ENCODE assay signal across 14 cellular contexts in genomic region chr3:5305681-5305983, GRCh38.
A peak's percentile ranks its signal among the peaks of the same experiment; 100 is the strongest.
DNase-seq lines count a peak whose midpoint lies in the region; ATAC-seq and TF ChIP-seq lines count a peak whose summit lies in the region.
"Had no signal": no experiment of that assay in that cellular context is flagged by ENCODE, and none has a peak within 500 bp of the region (broad histone marks: within the 10 kb centered on the region; RNA-seq: fewer than 3 reads in every experiment).

No MANE protein-coding gene starts in this region.

- TF ChIP-seq CTCF in left ventricle myocardium inferior (IDR thresholded peaks at IDR 0.05; ENCODE audit: borderline replicate concordance) (peak; percentile 14), heart left ventricle (IDR thresholded peaks at IDR 0.05) (no peak)

- WGBS in heart left ventricle, 4 donors: 59 to 70% (median 61%) methylated on average over 2 of the region's 2 CpGs

- intact Hi-C loops in left ventricle myocardium inferior (cut with micrococcal nuclease) (no loop called here), heart left ventricle (cut with DNase I) (loop anchor here in 4 of 10 donors (5.0 to 10.0 kb wide), 2 partner anchors 1489 to 1492 kb away; no protein-coding TSS in a partner anchor)

- no peaks in the 10 kb centered on the region for H3K36me3 ChIP-seq in left ventricle myocardium inferior
- H3K36me3 ChIP-seq in heart left ventricle: no peaks in the 10 kb centered on the region
- H3K36me3 ChIP-seq: neutrophil, thyroid gland had no signal

- no peaks in the 10 kb centered on the region for H3K36me3 Mint-ChIP-seq in stimulated activated naive B cell treated with anti-CD40 and anti-IgM and Interleukin-4, amounts not matched to agents 10 μg/mL and 1 μg/mL and 100 μg/mL, for 72 hours
- H3K36me3 Mint-ChIP-seq in naive thymus-derived CD8-positive, alpha-beta T cell: no peaks in the 10 kb centered on the region
- H3K36me3 Mint-ChIP-seq: immature natural killer cell had no signal

- H3K4me3 ChIP-seq in left ventricle myocardium inferior (no peak overlapping the region), heart left ventricle (no peak overlapping the region)
- H3K4me3 ChIP-seq: PC-9, thyroid gland had no signal

- no peak for DNase-seq in left ventricle myocardium inferior
- no peak for DNase-seq in heart left ventricle
- DNase-seq in stimulated activated naive B cell treated with anti-CD40 and anti-IgM and Interleukin-4, amounts not matched to agents 10 μg/mL and 1 μg/mL and 100 μg/mL, for 72 hours: no peak
- DNase-seq in kidney glomerular epithelial cell (lab: John Stamatoyannopoulos, UW): no peak
- DNase-seq in mucosa of gallbladder (ENCODE audit: low spot score): no peak
- DNase-seq in naive thymus-derived CD8-positive, alpha-beta T cell: no peak
- DNase-seq: immature natural killer cell had no signal

- no peaks in the 10 kb centered on the region for H3K27me3 Mint-ChIP-seq in stimulated activated naive B cell treated with anti-CD40 and anti-IgM and Interleukin-4, amounts not matched to agents 10 μg/mL and 1 μg/mL and 100 μg/mL, for 72 hours
- peaks cover 0 to 4% (median 0%) of the 10 kb centered on the region in 5 donors for H3K27me3 Mint-ChIP-seq in naive thymus-derived CD8-positive, alpha-beta T cell
- H3K27me3 Mint-ChIP-seq: activated CD4-positive, alpha-beta memory T cell treated with anti-CD3 and anti-CD28 coated beads, Interleukin-2, amount 10 ng/mL, durations not matched to agents 7 days and 5 days had no signal

- no peak for TF ChIP-seq POLR2A in heart left ventricle (IDR thresholded peaks at IDR 0.05)

- H3K27me3 ChIP-seq in left ventricle myocardium inferior (ENCODE audit: low read depth): no peaks in the 10 kb centered on the region
- H3K27me3 ChIP-seq in heart left ventricle: no peaks in the 10 kb centered on the region
- H3K27me3 ChIP-seq: neutrophil, thyroid gland had no signal

- no peak overlapping the region for H3K4me3 Mint-ChIP-seq in stimulated activated naive B cell treated with anti-CD40 and anti-IgM and Interleukin-4, amounts not matched to agents 10 μg/mL and 1 μg/mL and 100 μg/mL, for 72 hours
- no peak overlapping the region for H3K4me3 Mint-ChIP-seq in naive thymus-derived CD8-positive, alpha-beta T cell
- H3K4me3 Mint-ChIP-seq: activated CD4-positive, alpha-beta memory T cell treated with anti-CD3 and anti-CD28 coated beads, Interleukin-2, amount 10 ng/mL, durations not matched to agents 7 days and 5 days; activated T-helper 17 cell treated with anti-CD3 and anti-CD28 coated beads, Interleukin-2, amount 50 U/mL, for 72 hours; immature natural killer cell had no signal

- H3K9me3 ChIP-seq in left ventricle myocardium inferior (replicated peaks) (no peaks in the 10 kb centered on the region), heart left ventricle (no peaks in the 10 kb centered on the region)
- H3K9me3 ChIP-seq: neutrophil, thyroid gland had no signal

- H3K27ac ChIP-seq in left ventricle myocardium inferior (replicated peaks): no peak overlapping the region
- no peak overlapping the region for H3K27ac ChIP-seq in heart left ventricle
- H3K27ac ChIP-seq: neutrophil, PC-9, thyroid gland had no signal

- peaks cover 27% of the 10 kb centered on the region for H3K4me1 ChIP-seq in left ventricle myocardium inferior
- peaks cover 0 to 9% (median 0%) of the 10 kb centered on the region in 12 donors for H3K4me1 ChIP-seq in heart left ventricle
- H3K4me1 ChIP-seq: thyroid gland had no signal

- peaks cover 4 to 6% of the 10 kb centered on the region in 2 donors for H3K4me1 Mint-ChIP-seq in stimulated activated naive B cell treated with anti-CD40 and anti-IgM and Interleukin-4, amounts not matched to agents 10 μg/mL and 1 μg/mL and 100 μg/mL, for 72 hours
- H3K4me1 Mint-ChIP-seq in naive thymus-derived CD8-positive, alpha-beta T cell: no peaks in the 10 kb centered on the region
- H3K4me1 Mint-ChIP-seq: activated CD4-positive, alpha-beta memory T cell treated with anti-CD3 and anti-CD28 coated beads, Interleukin-2, amount 10 ng/mL, durations not matched to agents 7 days and 5 days; activated T-helper 17 cell treated with anti-CD3 and anti-CD28 coated beads, Interleukin-2, amount 50 U/mL, for 72 hours; immature natural killer cell had no signal

- H3K27ac Mint-ChIP-seq in stimulated activated naive B cell treated with anti-CD40 and anti-IgM and Interleukin-4, amounts not matched to agents 10 μg/mL and 1 μg/mL and 100 μg/mL, for 72 hours: no peak overlapping the region
- H3K27ac Mint-ChIP-seq in naive thymus-derived CD8-positive, alpha-beta T cell: no peak overlapping the region
- H3K27ac Mint-ChIP-seq: activated CD4-positive, alpha-beta memory T cell treated with anti-CD3 and anti-CD28 coated beads, Interleukin-2, amount 10 ng/mL, durations not matched to agents 7 days and 5 days; activated T-helper 17 cell treated with anti-CD3 and anti-CD28 coated beads, Interleukin-2, amount 50 U/mL, for 72 hours; immature natural killer cell had no signal

- POLR2A ChIA-PET in naive thymus-derived CD8-positive, alpha-beta T cell (lab: Charles Lee): no interaction called here

- ATAC-seq in heart left ventricle (no peak), GM21619 (IDR thresholded peaks at IDR 0.05; ENCODE audit: unreplicated experiment) (peak; percentile 16), HG03342 (IDR thresholded peaks at IDR 0.05; ENCODE audit: unreplicated experiment) (peak; percentile 31)
- ATAC-seq in stimulated activated naive B cell treated with anti-CD40 and anti-IgM and Interleukin-4, amounts not matched to agents 10 μg/mL and 1 μg/mL and 100 μg/mL, for 72 hours (replicated peaks): peak; percentile 14 to 20
- no peak for ATAC-seq in naive thymus-derived CD8-positive, alpha-beta T cell

- no peaks in the 10 kb centered on the region for H3K9me3 Mint-ChIP-seq in stimulated activated naive B cell treated with anti-CD40 and anti-IgM and Interleukin-4, amounts not matched to agents 10 μg/mL and 1 μg/mL and 100 μg/mL, for 72 hours
- H3K9me3 Mint-ChIP-seq in naive thymus-derived CD8-positive, alpha-beta T cell: no peaks in the 10 kb centered on the region
- H3K9me3 Mint-ChIP-seq: activated CD4-positive, alpha-beta memory T cell treated with anti-CD3 and anti-CD28 coated beads, Interleukin-2, amount 10 ng/mL, durations not matched to agents 7 days and 5 days; activated T-helper 17 cell treated with anti-CD3 and anti-CD28 coated beads, Interleukin-2, amount 50 U/mL, for 72 hours; immature natural killer cell had no signal

Comparison
In these comparisons a context has a peak if more than half of its experiments do, and no peak if none do; other contexts are left out.
1. ATAC-seq: peak in GM21619 (single experiment), HG03342 (single experiment) and stimulated activated naive B cell treated with anti-CD40 and anti-IgM and Interleukin-4, amounts not matched to agents 10 μg/mL and 1 μg/mL and 100 μg/mL, for 72 hours (2 of 2); none in heart left ventricle (0 of 4) and naive thymus-derived CD8-positive, alpha-beta T cell (0 of 2).